ENCODE assay signal across 23 cellular contexts in the genomic region with DNA sequence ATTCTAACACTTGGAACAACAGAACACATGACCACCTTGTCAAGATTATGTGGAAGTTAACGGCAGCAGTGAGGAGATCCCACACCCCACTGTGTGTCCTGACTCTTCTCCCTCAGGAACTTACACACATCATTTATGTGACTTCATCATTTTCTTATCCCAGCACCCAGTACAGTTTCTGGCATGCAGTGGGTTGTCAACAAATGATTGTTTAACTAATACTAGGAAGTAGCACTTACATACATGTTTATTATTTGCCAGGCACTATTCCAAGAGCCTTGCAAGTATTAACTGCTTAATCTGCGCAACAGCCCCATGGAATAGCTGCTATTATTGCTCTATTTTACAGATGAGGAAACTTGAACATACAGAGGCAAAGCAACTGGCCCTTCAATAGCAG.
"Had no signal": no experiment of that assay in that cellular context is flagged by ENCODE, and none has a peak within 500 bp of the region (broad histone marks: within the 10 kb centered on the region; RNA-seq: fewer than 3 reads in every experiment).

No MANE protein-coding gene starts in this region.

- H3K27ac ChIP-seq: dorsolateral prefrontal cortex, left ventricle myocardium inferior, lower lobe of right lung, neural progenitor cell, prostate gland, right lobe of liver, tibial artery, upper lobe of left lung had no signal

- H3K4me2 ChIP-seq: neural progenitor cell had no signal

- H3K9ac ChIP-seq: neural progenitor cell, parathyroid adenoma had no signal

- H3K9me3 ChIP-seq: left ventricle myocardium inferior, lower lobe of right lung, prostate gland, right lobe of liver, tibial artery, upper lobe of left lung, uterus had no signal

- H3K4me3 Mint-ChIP-seq: mesothelial cell of epicardium; natural killer cell treated with Interleukin-12 subunit alpha and Interleukin-12 subunit beta and Interleukin-15 and Interleukin-18, amount 100 ng/mL, for 72 hours; neural progenitor cell; stimulated activated effector memory CD8-positive, alpha-beta T cell treated with anti-CD3 and anti-CD28 coated beads, Interleukin-12 subunit alpha, Interleukin-12 subunit beta, amount 100 ng/mL, for 72 hours; stimulated activated naive CD8-positive, alpha-beta T cell treated with anti-CD3 and anti-CD28 coated beads, Interleukin-15, Interleukin-2, amounts not matched to agents 100 ng/mL and 50 ng/mL, for 24 hours had no signal

- ATAC-seq: esophagus mucosa; natural killer cell treated with Interleukin-12 subunit alpha and Interleukin-12 subunit beta and Interleukin-15 and Interleukin-18, amount 100 ng/mL, for 72 hours; right lobe of liver; stimulated activated effector memory CD8-positive, alpha-beta T cell treated with anti-CD3 and anti-CD28 coated beads, Interleukin-12 subunit alpha, Interleukin-12 subunit beta, amount 100 ng/mL, for 72 hours had no signal

- H3K4me1 Mint-ChIP-seq: stimulated activated effector memory CD8-positive, alpha-beta T cell treated with anti-CD3 and anti-CD28 coated beads, Interleukin-12 subunit alpha, Interleukin-12 subunit beta, amount 100 ng/mL, for 72 hours had no signal

- H3K27me3 Mint-ChIP-seq: memory B cell; natural killer cell treated with Interleukin-12 subunit alpha and Interleukin-12 subunit beta and Interleukin-15 and Interleukin-18, amount 100 ng/mL, for 72 hours had no signal

- FAIRE-seq: kidney had no signal

- H3K9me3 Mint-ChIP-seq: natural killer cell treated with Interleukin-12 subunit alpha and Interleukin-12 subunit beta and Interleukin-15 and Interleukin-18, amount 100 ng/mL, for 72 hours; stimulated activated naive CD8-positive, alpha-beta T cell treated with anti-CD3 and anti-CD28 coated beads, Interleukin-15, Interleukin-2, amounts not matched to agents 100 ng/mL and 50 ng/mL, for 24 hours had no signal

- DNase-seq: cortex of kidney; dorsolateral prefrontal cortex; effector CD8-positive, alpha-beta T cell; kidney; left cardiac atrium; left ventricle myocardium inferior; lower lobe of right lung; occipital lobe; right lobe of liver; stimulated activated CD4-positive, alpha-beta T cell treated with anti-CD3 and anti-CD28 coated beads, Interleukin-4, amount 100 ng/mL, for 1 hour; stimulated activated CD8-positive, alpha-beta memory T cell treated with anti-CD3 and anti-CD28 coated beads, Interleukin-4, amount 100 ng/mL, for 48 hours; tibial artery; upper lobe of left lung; uterus had no signal

- H3K36me3 Mint-ChIP-seq: memory B cell; mesothelial cell of epicardium; natural killer cell treated with Interleukin-12 subunit alpha and Interleukin-12 subunit beta and Interleukin-15 and Interleukin-18, amount 100 ng/mL, for 72 hours; neural progenitor cell; stimulated activated effector memory CD8-positive, alpha-beta T cell treated with anti-CD3 and anti-CD28 coated beads, Interleukin-12 subunit alpha, Interleukin-12 subunit beta, amount 100 ng/mL, for 72 hours had no signal

- H3K79me2 ChIP-seq: parathyroid adenoma had no signal

- H3K27me3 ChIP-seq: dorsolateral prefrontal cortex, neural progenitor cell, right lobe of liver, tibial artery, upper lobe of left lung, uterus had no signal

- H3K4me3 ChIP-seq: dorsolateral prefrontal cortex, left ventricle myocardium inferior, lower lobe of right lung, neural progenitor cell, prostate gland, right lobe of liver, tibial artery, upper lobe of left lung, uterus had no signal

- H2AFZ ChIP-seq: neural progenitor cell, parathyroid adenoma had no signal

- H3K27ac Mint-ChIP-seq: mesothelial cell of epicardium; natural killer cell treated with Interleukin-12 subunit alpha and Interleukin-12 subunit beta and Interleukin-15 and Interleukin-18, amount 100 ng/mL, for 72 hours; neural progenitor cell; stimulated activated effector memory CD8-positive, alpha-beta T cell treated with anti-CD3 and anti-CD28 coated beads, Interleukin-12 subunit alpha, Interleukin-12 subunit beta, amount 100 ng/mL, for 72 hours; stimulated activated naive CD8-positive, alpha-beta T cell treated with anti-CD3 and anti-CD28 coated beads, Interleukin-15, Interleukin-2, amounts not matched to agents 100 ng/mL and 50 ng/mL, for 24 hours had no signal

- H3K36me3 ChIP-seq: left ventricle myocardium inferior, lower lobe of right lung, neural progenitor cell, prostate gland, right lobe of liver, tibial artery, upper lobe of left lung, uterus had no signal

- H3K4me1 ChIP-seq: prostate gland, right lobe of liver, uterus had no signal
